In genomic region chr10:103100620-103101019, GRCh38 we compare ENCODE assay signal across 28 cellular contexts.
"Had no signal": no experiment of that assay in that cellular context is flagged by ENCODE, and none has a peak within 500 bp of the region (broad histone marks: within the 10 kb centered on the region; RNA-seq: fewer than 3 reads in every experiment).

No MANE protein-coding gene starts in this region.

- H3K9me3 Mint-ChIP-seq: naive thymus-derived CD4-positive, alpha-beta T cell; natural killer cell treated with Interleukin-12 subunit alpha and Interleukin-12 subunit beta and Interleukin-15 and Interleukin-18, amount 100 ng/mL, for 72 hours; stimulated activated effector memory CD8-positive, alpha-beta T cell treated with anti-CD3 and anti-CD28 coated beads, Interleukin-12 subunit alpha, Interleukin-12 subunit beta, amount 100 ng/mL, for 72 hours; stimulated activated naive CD8-positive, alpha-beta T cell treated with anti-CD3 and anti-CD28 coated beads, Interleukin-15, Interleukin-2, amounts not matched to agents 100 ng/mL and 50 ng/mL, for 24 hours had no signal

- H3K27ac Mint-ChIP-seq: naive thymus-derived CD4-positive, alpha-beta T cell; natural killer cell treated with Interleukin-12 subunit alpha and Interleukin-12 subunit beta and Interleukin-15 and Interleukin-18, amount 100 ng/mL, for 72 hours; stimulated activated effector memory CD8-positive, alpha-beta T cell treated with anti-CD3 and anti-CD28 coated beads, Interleukin-12 subunit alpha, Interleukin-12 subunit beta, amount 100 ng/mL, for 72 hours; stimulated activated naive CD8-positive, alpha-beta T cell treated with anti-CD3 and anti-CD28 coated beads, Interleukin-15, Interleukin-2, amounts not matched to agents 100 ng/mL and 50 ng/mL, for 24 hours had no signal

- H3K27me3 Mint-ChIP-seq: naive thymus-derived CD4-positive, alpha-beta T cell; natural killer cell treated with Interleukin-12 subunit alpha and Interleukin-12 subunit beta and Interleukin-15 and Interleukin-18, amount 100 ng/mL, for 72 hours; stimulated activated naive CD8-positive, alpha-beta T cell treated with anti-CD3 and anti-CD28 coated beads, Interleukin-15, Interleukin-2, amounts not matched to agents 100 ng/mL and 50 ng/mL, for 24 hours had no signal

- DNase-seq: hippocampal formation; kidney glomerular epithelial cell; left cardiac atrium; left lung; lower lobe of right lung; mammary epithelial cell; mesenchymal stem cell; midbrain; mucosa of descending colon; naive thymus-derived CD4-positive, alpha-beta T cell; pancreas; retina; right cardiac atrium; stimulated activated CD4-positive, alpha-beta T cell treated with anti-CD3 and anti-CD28 coated beads, Interleukin-4, amount 100 ng/mL, for 24 hours; stimulated activated naive CD4-positive, alpha-beta T cell; tibial artery; trophoblast cell; upper lobe of right lung had no signal

- H3K27ac ChIP-seq: left lung, lower lobe of right lung, pancreas, prostate gland, skin epidermis, suprapubic skin, thoracic aorta, upper lobe of right lung had no signal

- ATAC-seq: left cardiac atrium; left lung; lower lobe of right lung; mucosa of descending colon; naive thymus-derived CD4-positive, alpha-beta T cell; natural killer cell treated with Interleukin-12 subunit alpha and Interleukin-12 subunit beta and Interleukin-15 and Interleukin-18, amount 100 ng/mL, for 72 hours; pancreas; right cardiac atrium; sciatic nerve; stimulated activated effector memory CD8-positive, alpha-beta T cell treated with anti-CD3 and anti-CD28 coated beads, Interleukin-12 subunit alpha, Interleukin-12 subunit beta, amount 100 ng/mL, for 72 hours; upper lobe of right lung had no signal

- H3K4me1 ChIP-seq: left lung, lower lobe of right lung, pancreas, prostate gland, suprapubic skin, upper lobe of right lung had no signal

- H3K36me3 ChIP-seq: prostate gland had no signal

- H3K4me3 ChIP-seq: left lung, lower lobe of right lung, mucosa of descending colon, pancreas, prostate gland, skin epidermis, suprapubic skin, thoracic aorta, tibial artery, upper lobe of right lung had no signal

- H3K4me3 Mint-ChIP-seq: naive thymus-derived CD4-positive, alpha-beta T cell; natural killer cell treated with Interleukin-12 subunit alpha and Interleukin-12 subunit beta and Interleukin-15 and Interleukin-18, amount 100 ng/mL, for 72 hours; stimulated activated effector memory CD8-positive, alpha-beta T cell treated with anti-CD3 and anti-CD28 coated beads, Interleukin-12 subunit alpha, Interleukin-12 subunit beta, amount 100 ng/mL, for 72 hours; stimulated activated naive CD8-positive, alpha-beta T cell treated with anti-CD3 and anti-CD28 coated beads, Interleukin-15, Interleukin-2, amounts not matched to agents 100 ng/mL and 50 ng/mL, for 24 hours had no signal

- H3K4me1 Mint-ChIP-seq: stimulated activated effector memory CD8-positive, alpha-beta T cell treated with anti-CD3 and anti-CD28 coated beads, Interleukin-12 subunit alpha, Interleukin-12 subunit beta, amount 100 ng/mL, for 72 hours had no signal

- H3K9me3 ChIP-seq: left lung, lower lobe of right lung, mucosa of descending colon, pancreas, prostate gland, suprapubic skin, thoracic aorta, tibial artery, upper lobe of right lung had no signal

- H3K27me3 ChIP-seq: left lung, pancreas, suprapubic skin, tibial artery, upper lobe of right lung had no signal

- FAIRE-seq: keratinocyte, urothelium cell line had no signal
